Comparison of ENCODE assay signal across 12 cellular contexts in genomic region chr7:110839866-110840265, GRCh38.
DNase-seq lines count a peak whose midpoint lies in the region; ATAC-seq lines count a peak whose summit lies in the region.
"Had no signal": no experiment of that assay in that cellular context is flagged by ENCODE, and none has a peak within 500 bp of the region (broad histone marks: within the 10 kb centered on the region; RNA-seq: fewer than 3 reads in every experiment).

No MANE protein-coding gene starts in this region.

- no peak overlapping the region for H3K4me3 ChIP-seq in adipocyte (ENCODE audit: low read length)
- H3K4me3 ChIP-seq: skin epidermis, uterus had no signal

- ATAC-seq in T-cell (replicated peaks in 1 of 4) (no peak), HG03439 (IDR thresholded peaks at IDR 0.05; ENCODE audit: unreplicated experiment) (no peak), GM19023 (IDR thresholded peaks at IDR 0.05; ENCODE audit: unreplicated experiment) (no peak)

- H3K36me3 ChIP-seq in adipocyte (ENCODE audit: control insufficient read depth, insufficient read depth, low read length, severe bottlenecking), result no peaks in the 10 kb centered on the region
- H3K36me3 ChIP-seq: uterus had no signal

- H3K4me1 ChIP-seq in adipocyte (ENCODE audit: control insufficient read depth, insufficient read depth, low read length), result no peaks in the 10 kb centered on the region
- H3K4me1 ChIP-seq: uterus had no signal

- H3K9ac ChIP-seq in adipocyte (ENCODE audit: low read length), result no peak overlapping the region

- CTCF ChIA-PET in T-cell (lab: Charles Lee), result interaction anchor here in 1 of 2 donors (0.6 kb wide), 1 partner anchor 162 kb away, joined by 3 read pairs; no protein-coding TSS in a partner anchor

- H3K27ac Mint-ChIP-seq in T-cell, result no peak overlapping the region
- H3K27ac Mint-ChIP-seq: activated T-helper 2 cell treated with anti-CD3 and anti-CD28 coated beads, Interferon-gamma antibody, Interleukin-2, Interleukin-4, amounts not matched to agents 10 μg/mL and 5 μg/mL and 100 μg/mL, durations not matched to agents 14 hours and 24 hours and 36 hours had no signal

- H3K9me3 ChIP-seq in adipocyte (ENCODE audit: control insufficient read depth, low read length), result no peaks in the 10 kb centered on the region
- H3K9me3 ChIP-seq: uterus had no signal

- no peaks in the 10 kb centered on the region for H3K27me3 ChIP-seq in adipocyte (replicated peaks; ENCODE audit: control insufficient read depth, insufficient read depth, low read length)
- H3K27me3 ChIP-seq: uterus had no signal

- H3K36me3 Mint-ChIP-seq in T-cell, result no peaks in the 10 kb centered on the region

- peaks cover 11 to 12% (median 11%) of the 10 kb centered on the region in 3 donors for H3K4me1 Mint-ChIP-seq in T-cell

- H3K9me3 Mint-ChIP-seq in T-cell, result peaks cover 0 to 4% (median 0%) of the 10 kb centered on the region in 3 donors

- no peak overlapping the region for H3K4me3 Mint-ChIP-seq in T-cell

- peak; percentile 76 for DNase-seq in DMS153 (lab: John Stamatoyannopoulos, UW)
- DNase-seq in NCI-H146 treated with DMSO at 0.1 percent for 48 hours (lab: John Stamatoyannopoulos, UW; ENCODE audit: unreplicated experiment), result peak; percentile 82
- DNase-seq in adipocyte (ENCODE audit: low read depth), result peak; percentile 54
- peak; percentile 29 for DNase-seq in iris pigment epithelial cell (ENCODE audit: low read depth)
- DNase-seq in NK-92 (lab: John Stamatoyannopoulos, UW; ENCODE audit: unreplicated experiment), result no peak
- no peak for DNase-seq in T-cell
- DNase-seq: GF-D8, uterus had no signal

- H3K27me3 Mint-ChIP-seq in T-cell, result no peaks in the 10 kb centered on the region

- POLR2A ChIA-PET in T-cell (lab: Charles Lee), result no interaction called here

Comparison
In these comparisons a context has a peak if more than half of its experiments do, and no peak if none do; other contexts are left out.
1. DNase-seq: peak in DMS153 (single experiment), NCI-H146 treated with DMSO at 0.1 percent for 48 hours (single experiment), adipocyte (single experiment) and iris pigment epithelial cell (single experiment); none in NK-92 (single experiment) and T-cell (0 of 34).